Comparison of ENCODE assay signal across 34 cellular contexts in genomic region chr1:183152216-183152615, GRCh38. TPM values are rescaled to one million over a fixed set of nuclear protein-coding genes. Genes with fewer than 3 reads are reported as not detected.
"Had no signal": no experiment of that assay in that cellular context is flagged by ENCODE, and none has a peak within 500 bp of the region (broad histone marks: within the 10 kb centered on the region; RNA-seq: fewer than 3 reads in every experiment).

No MANE protein-coding gene starts in this region.

- H3K27ac Mint-ChIP-seq: activated CD4-positive, alpha-beta memory T cell treated with anti-CD3 and anti-CD28 coated beads, Interleukin-2, amount 10 ng/mL, durations not matched to agents 7 days and 5 days; activated naive CD4-positive, alpha-beta T cell treated with anti-CD3 and anti-CD28 coated beads, Interleukin-2, amount 50 U/mL, for 24 hours; activated naive CD8-positive, alpha-beta T cell treated with anti-CD3 and anti-CD28 coated beads, Interleukin-2, amount 10 ng/mL, durations not matched to agents 7 days and 5 days; activated T-cell treated with anti-CD3 and anti-CD28 coated beads, Interleukin-2, amount 50 U/mL, for 72 hours; activated T-helper 17 cell treated with anti-CD3 and anti-CD28 coated beads, Interleukin-2, amount 50 U/mL, for 72 hours; T-cell had no signal

- H3K4me3 Mint-ChIP-seq: activated CD4-positive, alpha-beta memory T cell treated with anti-CD3 and anti-CD28 coated beads, Interleukin-2, amount 10 ng/mL, durations not matched to agents 7 days and 5 days; activated naive CD4-positive, alpha-beta T cell treated with anti-CD3 and anti-CD28 coated beads, Interleukin-2, amount 50 U/mL, for 24 hours; activated naive CD8-positive, alpha-beta T cell treated with anti-CD3 and anti-CD28 coated beads, Interleukin-2, amount 10 ng/mL, durations not matched to agents 7 days and 5 days; activated T-cell treated with anti-CD3 and anti-CD28 coated beads, Interleukin-2, amount 50 U/mL, for 72 hours; activated T-helper 17 cell treated with anti-CD3 and anti-CD28 coated beads, Interleukin-2, amount 50 U/mL, for 72 hours; central memory CD8-positive, alpha-beta T cell; T-cell had no signal

- H3K9me3 Mint-ChIP-seq: activated CD4-positive, alpha-beta memory T cell treated with anti-CD3 and anti-CD28 coated beads, Interleukin-2, amount 10 ng/mL, durations not matched to agents 7 days and 5 days; activated naive CD4-positive, alpha-beta T cell treated with anti-CD3 and anti-CD28 coated beads, Interleukin-2, amount 50 U/mL, for 24 hours; activated naive CD8-positive, alpha-beta T cell treated with anti-CD3 and anti-CD28 coated beads, Interleukin-2, amount 10 ng/mL, durations not matched to agents 7 days and 5 days; activated T-cell treated with anti-CD3 and anti-CD28 coated beads, Interleukin-2, amount 50 U/mL, for 72 hours; activated T-helper 17 cell treated with anti-CD3 and anti-CD28 coated beads, Interleukin-2, amount 50 U/mL, for 72 hours; T-cell had no signal

- H3K9me3 ChIP-seq: ascending aorta, MG63 had no signal

- H3K27me3 ChIP-seq: ascending aorta, cardiac muscle cell, MG63 had no signal

- H3K27ac ChIP-seq: ascending aorta, cardiac muscle cell, WERI-Rb-1 had no signal

- H3K36me3 ChIP-seq: ascending aorta, cardiac muscle cell, MG63, WERI-Rb-1 had no signal

- H3K4me3 ChIP-seq: ascending aorta, cardiac muscle cell, MG63 had no signal

- H3K4me1 Mint-ChIP-seq: activated CD4-positive, alpha-beta memory T cell treated with anti-CD3 and anti-CD28 coated beads, Interleukin-2, amount 10 ng/mL, durations not matched to agents 7 days and 5 days; activated naive CD4-positive, alpha-beta T cell treated with anti-CD3 and anti-CD28 coated beads, Interleukin-2, amount 50 U/mL, for 24 hours; activated naive CD8-positive, alpha-beta T cell treated with anti-CD3 and anti-CD28 coated beads, Interleukin-2, amount 10 ng/mL, durations not matched to agents 7 days and 5 days; activated T-helper 17 cell treated with anti-CD3 and anti-CD28 coated beads, Interleukin-2, amount 50 U/mL, for 72 hours; central memory CD8-positive, alpha-beta T cell; T-cell had no signal

- DNase-seq: activated CD4-positive, alpha-beta memory T cell treated with anti-CD3 and anti-CD28 coated beads, Interleukin-2, amount 10 ng/mL, durations not matched to agents 7 days and 5 days; activated CD4-positive, alpha-beta T cell treated with anti-CD3 and anti-CD28 coated beads for 1 hour; activated CD4-positive, alpha-beta T cell treated with anti-CD3 and anti-CD28 coated beads for 48 hours; activated CD4-positive, CD25-positive, alpha-beta regulatory T cell; activated effector memory CD4-positive, alpha-beta T cell treated with anti-CD3 and anti-CD28 coated beads, Interleukin-2, amount 50 U/mL, for 16 hours; activated naive CD4-positive, alpha-beta T cell; activated naive CD8-positive, alpha-beta T cell treated with anti-CD3 and anti-CD28 coated beads, Interleukin-2, amount 10 ng/mL, durations not matched to agents 7 days and 5 days; activated T-cell treated with anti-CD3 and anti-CD28 coated beads, Interleukin-2, amount 50 U/mL, for 1 hour; activated T-cell treated with anti-CD3 and anti-CD28 coated beads, Interleukin-2, amount 50 U/mL, for 72 hours; amygdala; Kasumi-1; KG1; MG63; NCI-H1048; NCI-H1105 treated with DMSO at 0.1 percent for 48 hours; NCI-H1436; NCI-H1694; NCI-H1930; NCI-H2081 treated with DMSO at 0.1 percent for 48 hours; NCI-H345; NCI-H524 treated with DMSO at 0.1 percent for 48 hours; NK-92 treated with Interleukin-12 subunit alpha and Interleukin-12 subunit beta, amount 100 ng/mL, for 24 hours; RPMI8226; SIG-M5; T-cell; T-helper 2 cell; T-helper 9 cell; WERI-Rb-1 had no signal

- H3K36me3 Mint-ChIP-seq: activated naive CD4-positive, alpha-beta T cell treated with anti-CD3 and anti-CD28 coated beads, Interleukin-2, amount 50 U/mL, for 24 hours; activated naive CD8-positive, alpha-beta T cell treated with anti-CD3 and anti-CD28 coated beads, Interleukin-2, amount 10 ng/mL, durations not matched to agents 7 days and 5 days; T-cell had no signal

RNA-seq across cellular contexts. Expression of gene LAMC2, which starts 33.8 kb away (rescaled TPM):
- total RNA-seq: activated CD4-positive, alpha-beta memory T cell treated with anti-CD3 and anti-CD28 coated beads, Interleukin-2, amount 10 ng/mL, durations not matched to agents 7 days and 5 days; activated CD8-positive, alpha-beta memory T cell treated with anti-CD3 and anti-CD28 coated beads for 36 hours; activated naive CD8-positive, alpha-beta T cell treated with anti-CD3 and anti-CD28 coated beads, Interleukin-2, amount 10 ng/mL, durations not matched to agents 7 days and 5 days had no signal
